In genomic region chr17:42143138-42143537, GRCh38 we compare ENCODE assay signal across 11 cellular contexts. TPM values are rescaled to one million over a fixed set of nuclear protein-coding genes. Genes with fewer than 3 reads are reported as not detected.
DNase-seq lines count a peak whose midpoint lies in the region; ATAC-seq and TF ChIP-seq lines count a peak whose summit lies in the region.
"Not testable (repeated sequence)": the region's sequence is repeated elsewhere in the genome, so short reads cannot be mapped to it uniquely, and the experiment has no call there.
"Had no signal": no experiment of that assay in that cellular context is flagged by ENCODE, and none has a peak within 500 bp of the region (broad histone marks: within the 10 kb centered on the region; RNA-seq: fewer than 3 reads in every experiment).

No MANE protein-coding gene starts in this region.

- not testable (repeated sequence) for H3K9me3 Mint-ChIP-seq in H9, brain

- peaks cover 0 to 82% of the 10 kb centered on the region in 2 donors for H3K36me3 ChIP-seq in left lung
- peaks cover 20% of the 10 kb centered on the region for H3K36me3 ChIP-seq in osteoblast (ENCODE audit: insufficient read depth, low read length)
- peaks cover 0 to 11% (median 2%) of the 10 kb centered on the region in 3 donors for H3K36me3 ChIP-seq in skeletal muscle tissue (ENCODE audit: control insufficient read depth in 3 of 3, insufficient read depth in 3 of 3, low read length in 3 of 3)

- not testable (repeated sequence) for H4K20me1 ChIP-seq in H9 (ENCODE audit: control insufficient read depth, insufficient read depth, insufficient read length)
- peaks cover 52% of the 10 kb centered on the region for H4K20me1 ChIP-seq in osteoblast (ENCODE audit: insufficient read depth, low read length)

- not testable (repeated sequence) for H2BK15ac ChIP-seq in H9 (ENCODE audit: low read depth, low read length)

- not testable (repeated sequence) for H3K4me2 ChIP-seq in H9 (ENCODE audit: insufficient read depth, insufficient read length, low read length)
- peak overlapping the region; percentile 72 for H3K4me2 ChIP-seq in osteoblast (ENCODE audit: insufficient read depth, low read length)

- H3K14ac ChIP-seq in H9 (ENCODE audit: insufficient read depth, low read length), result not testable (repeated sequence)

- DNase-seq in H9; T-helper 17 cell; epithelial cell of prostate (ENCODE audit: low read depth, low spot score); left lung: not testable (repeated sequence)
- peak; percentile 32 for DNase-seq in osteoblast (ENCODE audit: insufficient read length, low spot score, missing footprints)

- H2BK12ac ChIP-seq in H9 (ENCODE audit: insufficient read length, low read depth, low read length), result not testable (repeated sequence)

- H2BK5ac ChIP-seq in H9 (ENCODE audit: insufficient read length, low read length), result not testable (repeated sequence)

- H4K5ac ChIP-seq in H9 (ENCODE audit: insufficient read length, low read depth, low read length), result not testable (repeated sequence)

- TF ChIP-seq CTCF in H9 (conservative IDR thresholded peaks at IDR 0.05); brain (conservative IDR thresholded peaks at IDR 0.05); left lung (IDR thresholded peaks at IDR 0.05); osteoblast (IDR thresholded peaks at IDR 0.05; ENCODE audit: extremely low read depth, low read depth, low read length): not testable (repeated sequence)

- H2AK5ac ChIP-seq in H9 (ENCODE audit: insufficient read length, low read length), result not testable (repeated sequence)

- H3K27me3 Mint-ChIP-seq in H9 (ENCODE audit: low read depth); T-helper 17 cell; brain: not testable (repeated sequence)

- not testable (repeated sequence) for H2BK120ac ChIP-seq in H9 (ENCODE audit: low read depth, low read length, poor library complexity, severe bottlenecking)

- not testable (repeated sequence) for H3K79me2 ChIP-seq in H9 (ENCODE audit: insufficient read depth, low read length)
- H3K79me2 ChIP-seq in osteoblast (ENCODE audit: insufficient read depth, low read length), result peaks cover 76% of the 10 kb centered on the region

- H3K4me3 ChIP-seq in left lung; osteoblast (ENCODE audit: insufficient read depth, low read length): not testable (repeated sequence)
- H3K4me3 ChIP-seq in skeletal muscle tissue (ENCODE audit: low read length in 3 of 3), result peak overlapping the region in 1 of 3 donors; percentile 15

- not testable (repeated sequence) for H3K23me2 ChIP-seq in H9 (ENCODE audit: insufficient read length, low read depth, low read length, poor library complexity, severe bottlenecking)

- H2AFZ ChIP-seq in H9 (ENCODE audit: low read length); osteoblast (ENCODE audit: low read length): not testable (repeated sequence)

- H3K4ac ChIP-seq in H9 (ENCODE audit: low read depth, low read length), result not testable (repeated sequence)

- H3K27ac Mint-ChIP-seq in H9 (peak overlapping the region; percentile 7 to 68 (median 34); a peak in 2 of 7 replicates), T-helper 17 cell (peak overlapping the region; percentile 81), brain (peak overlapping the region; percentile 8 to 90 (median 52))

- H3K4me1 Mint-ChIP-seq in H9, result peaks cover 9 to 15% of the 10 kb centered on the region in 2 experiments; a peak in 3 of 4 replicates
- H3K4me1 Mint-ChIP-seq in T-helper 17 cell, result peaks cover 27% of the 10 kb centered on the region
- peaks cover 45% of the 10 kb centered on the region for H3K4me1 Mint-ChIP-seq in brain

- not testable (repeated sequence) for H4K91ac ChIP-seq in H9 (ENCODE audit: insufficient read length, low read depth, low read length)

- WGBS in H9 (ENCODE audit: extremely low coverage, insufficient read length, low lambda C conversion rate), result no CpG with 5 or more reads among the region's 4 CpGs

- not testable (repeated sequence) for H3K4me1 ChIP-seq in H9 (ENCODE audit: insufficient read depth, low read length)
- H3K4me1 ChIP-seq in left lung (peaks cover 10 to 72% of the 10 kb centered on the region in 2 donors), osteoblast (ENCODE audit: insufficient read depth, low read length) (peaks cover 29% of the 10 kb centered on the region), skeletal muscle tissue (ENCODE audit: control insufficient read depth in 3 of 3, insufficient read depth in 3 of 3, low read length in 3 of 3) (peaks cover 48 to 68% (median 50%) of the 10 kb centered on the region in 3 donors)

- not testable (repeated sequence) for H3K27ac ChIP-seq in H9 (ENCODE audit: insufficient read length, low read depth, low read length); left lung
- peak overlapping the region; percentile 9 for H3K27ac ChIP-seq in epithelial cell of prostate
- peak overlapping the region; percentile 71 for H3K27ac ChIP-seq in osteoblast (ENCODE audit: low read depth, low read length)
- peak overlapping the region; percentile 93 for H3K27ac ChIP-seq in skeletal muscle tissue (ENCODE audit: low read depth, low read length)

- H3K9me3 ChIP-seq in H9 (ENCODE audit: control insufficient read depth, low read depth, low read length); T-helper 17 cell (ENCODE audit: control insufficient read depth, low read length, poor library complexity, severe bottlenecking); left lung; osteoblast (ENCODE audit: low read depth, low read length); skeletal muscle tissue (ENCODE audit: control insufficient read depth in 3 of 3, low read length in 3 of 3): not testable (repeated sequence)

- H3T11ph ChIP-seq in H9 (ENCODE audit: low read length), result not testable (repeated sequence)

- ATAC-seq in T-helper 17 cell, result not testable (repeated sequence)
- ATAC-seq in left lung, result peak; percentile 58

- H3K36me3 Mint-ChIP-seq in H9 (ENCODE audit: insufficient read depth in 1 of 3, low read depth in 3 of 3) (peaks cover 6 to 45% (median 8%) of the 10 kb centered on the region in 3 experiments; a peak in 6 of 7 replicates), brain (peaks cover 23% of the 10 kb centered on the region)
- H3K36me3 Mint-ChIP-seq in T-helper 17 cell (ENCODE audit: low read depth), result not testable (repeated sequence)

- intact Hi-C loops in left lung (cut with DNase I), result not testable (repeated sequence)

- H4K8ac ChIP-seq in H9 (replicated peaks; ENCODE audit: insufficient read length, low read depth, low read length), result not testable (repeated sequence)

- not testable (repeated sequence) for H3K27me3 ChIP-seq in H9 (ENCODE audit: insufficient read depth, low read length); left lung; osteoblast (ENCODE audit: insufficient read depth, low read length); skeletal muscle tissue (ENCODE audit: control insufficient read depth in 3 of 3, insufficient read depth in 3 of 3, low read length in 3 of 3)

- not testable (repeated sequence) for H3K56ac ChIP-seq in H9 (ENCODE audit: insufficient read length, low read depth, low read length)

- not testable (repeated sequence) for H2BK20ac ChIP-seq in H9 (ENCODE audit: low read depth, low read length, poor library complexity, severe bottlenecking)

- H3K23ac ChIP-seq in H9 (ENCODE audit: insufficient read length, low read depth, low read length), result not testable (repeated sequence)

- not testable (repeated sequence) for H3K18ac ChIP-seq in H9 (ENCODE audit: insufficient read length, low read depth, low read length)

- peaks cover 13% of the 10 kb centered on the region for H3K79me1 ChIP-seq in H9 (ENCODE audit: insufficient read depth, low read depth, low read length, poor library complexity, severe bottlenecking)

- H3K9ac ChIP-seq in H9 (ENCODE audit: extremely low read depth, insufficient read length, low read length), result not testable (repeated sequence)
- H3K9ac ChIP-seq in skeletal muscle tissue (ENCODE audit: low read depth in 1 of 3, low read length in 3 of 3), result peak overlapping the region; percentile 25 to 54 (median 28)

- not testable (repeated sequence) for H3K4me3 Mint-ChIP-seq in H9, T-helper 17 cell, brain

RNA-seq across cellular contexts. Expression of gene RAB5C, which starts 11.7 kb away (rescaled TPM):
- total RNA-seq in H9 (2021) (73.8 and 75.7 TPM in 2 replicates), T-helper 17 cell (10 to 100 TPM; 74.3 to 97.9 TPM), left lung (100 to 1,000 TPM; 139 to 188 TPM), osteoblast (80.0 and 90.5 TPM in 2 replicates), skeletal muscle tissue (19.8 TPM)
- polyA plus RNA-seq in brain (ENCODE audit: insufficient read depth, low read depth, low replicate concordance), result 255 TPM

RNA-seq across cellular contexts. Expression of gene HSPB9, which starts 20.5 kb away (rescaled TPM):
- total RNA-seq in H9 (2021) (0.15 and 0.18 TPM in 2 replicates), T-helper 17 cell (not detected), left lung (not detected), osteoblast (not detected in 2 replicates), skeletal muscle tissue (not detected)
- polyA plus RNA-seq in brain (ENCODE audit: insufficient read depth, low read depth, low replicate concordance), result 0.54 TPM
- total RNA-seq: B cell; CD4-positive, alpha-beta memory T cell; H4 had no signal
- polyA plus RNA-seq: CD4-positive, alpha-beta memory T cell had no signal

RNA-seq across cellular contexts. Expression of gene KAT2A, which starts 22.0 kb away (rescaled TPM):
- total RNA-seq in H9 (2021), result 39.1 and 43.5 TPM in 2 replicates
- 10 to 100 TPM; 33.3 to 35.5 TPM for total RNA-seq in T-helper 17 cell
- polyA plus RNA-seq in brain (ENCODE audit: insufficient read depth, low read depth, low replicate concordance), result 19.4 TPM
- total RNA-seq in left lung, result 10 to 100 TPM; 39.9 to 46.8 TPM
- total RNA-seq in osteoblast, result 8.3 and 9.0 TPM in 2 replicates
- 8.9 TPM for total RNA-seq in skeletal muscle tissue

RNA-seq across cellular contexts. Expression of gene DHX58, which starts 30.6 kb away (rescaled TPM):
- 3.9 and 4.5 TPM in 2 replicates for total RNA-seq in H9 (2021)
- 10 to 100 TPM; 16.9 to 24.0 TPM for total RNA-seq in T-helper 17 cell
- 4.2 TPM for polyA plus RNA-seq in brain (ENCODE audit: insufficient read depth, low read depth, low replicate concordance)
- total RNA-seq in left lung, result 10 to 100 TPM; 21.6 TPM
- 18.5 and 23.0 TPM in 2 replicates for total RNA-seq in osteoblast
- total RNA-seq in skeletal muscle tissue, result 3.7 TPM

RNA-seq across cellular contexts. Expression of gene KCNH4, which starts 37.8 kb away (rescaled TPM):
- total RNA-seq in H9 (2021) (0.13 TPM in 1 of 2 replicates, not detected in the other), T-helper 17 cell (under 1 TPM; 0.45 to 0.94 TPM), left lung (under 1 TPM in 1 of 2 donors, not detected in 1; 0.16 TPM), osteoblast (not detected in 2 replicates), skeletal muscle tissue (not detected)
- 0.88 TPM for polyA plus RNA-seq in brain (ENCODE audit: insufficient read depth, low read depth, low replicate concordance)
- total RNA-seq: Calu3 had no signal
- polyA plus RNA-seq: CD4-positive, alpha-beta memory T cell had no signal
